In genomic region chr20:6767536-6768227, GRCh38 we compare ENCODE assay signal across 8 cellular contexts. TPM values are rescaled to one million over a fixed set of nuclear protein-coding genes. Genes with fewer than 3 reads are reported as not detected.
DNase-seq lines count a peak whose midpoint lies in the region; ATAC-seq and TF ChIP-seq lines count a peak whose summit lies in the region.

BMP2 (plus strand) TSS chr20:6767686; CDS start chr20:6770127, 2,441 bp downstream.

- H3K27ac Mint-ChIP-seq in stimulated activated effector memory CD8-positive, alpha-beta T cell treated with anti-CD3 and anti-CD28 coated beads, Interleukin-12 subunit alpha, Interleukin-12 subunit beta, amount 100 ng/mL, for 72 hours, result no peak within 1 kb of the TSS

- H3K4me3 Mint-ChIP-seq in stimulated activated effector memory CD8-positive, alpha-beta T cell treated with anti-CD3 and anti-CD28 coated beads, Interleukin-12 subunit alpha, Interleukin-12 subunit beta, amount 100 ng/mL, for 72 hours, result no peak within 1 kb of the TSS

- in situ Hi-C loops in GM18951 (cut with MboI; ENCODE audit: low sequenced_read_pairs, unreplicated experiment) (no loop called here), Panc1 (cut with HindIII; ENCODE audit: low pct_unique_long_range_greater_than_20kb, low sequenced_read_pairs) (no loop called here)

- TF ChIP-seq CTCF in Panc1 (IDR thresholded peaks at IDR 0.05), result peak; percentile 42

- H3K9me3 ChIP-seq in BLaER1 (no peaks in the 10 kb centered on the region), Panc1 (ENCODE audit: control insufficient read depth, insufficient read depth, low read depth, low read length) (no peaks in the 10 kb centered on the region)

- DNase-seq in Panc1 (ENCODE audit: low read depth, low spot score) (no peak), dermis blood vessel endothelial cell (peak; percentile 76), left lobe of liver (ENCODE audit: low spot score) (peak; percentile 75), GOT3 (lab: John Stamatoyannopoulos, UW) (no peak)
- no peak for DNase-seq in stimulated activated effector memory CD8-positive, alpha-beta T cell treated with anti-CD3 and anti-CD28 coated beads, Interleukin-12 subunit alpha, Interleukin-12 subunit beta, amount 100 ng/mL, for 72 hours (ENCODE audit: low spot score in 2 of 2)

- H3K27ac ChIP-seq in BLaER1, result peak within 1 kb of the TSS; percentile 67
- no peak within 1 kb of the TSS for H3K27ac ChIP-seq in Panc1 (ENCODE audit: low read length)

- H3K27me3 ChIP-seq in BLaER1, result peaks cover 37% of the 10 kb centered on the region
- H3K27me3 ChIP-seq in Panc1 (ENCODE audit: control insufficient read depth, insufficient read depth, low read length), result peaks cover 10% of the 10 kb centered on the region

- peaks cover 42% of the 10 kb centered on the region for H3K4me1 ChIP-seq in BLaER1
- H3K4me1 ChIP-seq in Panc1 (ENCODE audit: control insufficient read depth, insufficient read depth, low read length), result no peaks in the 10 kb centered on the region

- intact Hi-C loops in Panc1 (cut with micrococcal nuclease; ENCODE audit: unreplicated experiment), result loop anchor here (5.0 to 10.0 kb wide), 2 partner anchors 593 to 610 kb away; no protein-coding TSS in a partner anchor

- peak; percentile 70 for ATAC-seq in HG03432 (IDR thresholded peaks at IDR 0.05; ENCODE audit: unreplicated experiment)
- peak; percentile 86 for ATAC-seq in Panc1
- peak; percentile 80 for ATAC-seq in left lobe of liver
- peak; percentile 43 for ATAC-seq in stimulated activated effector memory CD8-positive, alpha-beta T cell treated with anti-CD3 and anti-CD28 coated beads, Interleukin-12 subunit alpha, Interleukin-12 subunit beta, amount 100 ng/mL, for 72 hours

- TF ChIP-seq POLR2A in GM18951 (IDR thresholded peaks at IDR 0.05; ENCODE audit: extremely low read depth, insufficient read depth, insufficient read length), result peak; percentile 69

- no peaks in the 10 kb centered on the region for H3K4me1 Mint-ChIP-seq in stimulated activated effector memory CD8-positive, alpha-beta T cell treated with anti-CD3 and anti-CD28 coated beads, Interleukin-12 subunit alpha, Interleukin-12 subunit beta, amount 100 ng/mL, for 72 hours

- peak within 1 kb of the TSS; percentile 85 for H3K4me2 ChIP-seq in BLaER1

- CTCF ChIA-PET in Panc1 (lab: Charles Lee), result no interaction called here

- H3K36me3 Mint-ChIP-seq in stimulated activated effector memory CD8-positive, alpha-beta T cell treated with anti-CD3 and anti-CD28 coated beads, Interleukin-12 subunit alpha, Interleukin-12 subunit beta, amount 100 ng/mL, for 72 hours, result no peaks in the 10 kb centered on the region

- H3K36me3 ChIP-seq in BLaER1, result no peaks in the 10 kb centered on the region; the same call in 1 of the 2 replicates
- no peaks in the 10 kb centered on the region for H3K36me3 ChIP-seq in Panc1 (ENCODE audit: control insufficient read depth, insufficient read depth, low read length)

- H3K4me3 ChIP-seq in BLaER1 (peak within 1 kb of the TSS; percentile 80), Panc1 (ENCODE audit: low read depth in 2 of 2, low read length in 2 of 2) (peak within 1 kb of the TSS; percentile 44 to 54)

- POLR2A ChIA-PET in Panc1 (lab: Charles Lee), result interaction anchor here (0.6 kb wide), 1 partner anchor 245 kb away, joined by 3 read pairs; no protein-coding TSS in a partner anchor

- H3K9me3 Mint-ChIP-seq in stimulated activated effector memory CD8-positive, alpha-beta T cell treated with anti-CD3 and anti-CD28 coated beads, Interleukin-12 subunit alpha, Interleukin-12 subunit beta, amount 100 ng/mL, for 72 hours, result no peaks in the 10 kb centered on the region

- peaks cover 22% of the 10 kb centered on the region for H4K20me1 ChIP-seq in BLaER1

- BruUV-seq in Panc1 (replicated peaks; lab: Mats Ljungman, UMichigan), result no TSS peak

- peak within 1 kb of the TSS; percentile 77 for H3K9ac ChIP-seq in BLaER1

RNA-seq across cellular contexts. Expression of gene BMP2, which starts in this region (rescaled TPM):
- total RNA-seq in Panc1 (2021; ENCODE audit: unreplicated experiment) (0.23 TPM), dermis blood vessel endothelial cell (23.1 and 33.7 TPM in 2 replicates), left lobe of liver (2.1 TPM)
- polyA plus RNA-seq in Panc1 (2012; ENCODE audit: insufficient read length), result 0.16 TPM

Comparison
In these comparisons a context has a peak if more than half of its experiments do, and no peak if none do; other contexts are left out.
1. Peak in ATAC-seq and H3K4me3 ChIP-seq in Panc1; RNA of the gene not detected or under 1 TPM.
2. DNase-seq: peak in dermis blood vessel endothelial cell (single experiment) and left lobe of liver (single experiment); none in Panc1 (single experiment), stimulated activated effector memory CD8-positive, alpha-beta T cell treated with anti-CD3 and anti-CD28 coated beads, Interleukin-12 subunit alpha, Interleukin-12 subunit beta, amount 100 ng/mL, for 72 hours (0 of 2) and GOT3 (single experiment).
3. Peak in every context shown above with its lines, with median percentiles within 50 percentile points of each other: ATAC-seq.